In genomic region chr3:146159616-146160232, GRCh38 we compare ENCODE assay signal across 8 cellular contexts. TPM values are rescaled to one million over a fixed set of nuclear protein-coding genes. Genes with fewer than 3 reads are reported as not detected.
DNase-seq lines count a peak whose midpoint lies in the region; ATAC-seq and TF ChIP-seq lines count a peak whose summit lies in the region.

No MANE protein-coding gene starts in this region.

- peak overlapping the region; percentile 54 for H3K4me3 Mint-ChIP-seq in activated CD8-positive, alpha-beta memory T cell treated with anti-CD3 and anti-CD28 coated beads, Interleukin-2, amount 10 ng/mL, durations not matched to agents 7 days and 5 days
- no peak overlapping the region for H3K4me3 Mint-ChIP-seq in activated CD4-positive, alpha-beta T cell treated with anti-CD3 and anti-CD28 coated beads for 36 hours

- peaks cover 1 to 32% of the 10 kb centered on the region in 2 donors for H3K4me1 ChIP-seq in lung (ENCODE audit: control insufficient read depth in 2 of 2, insufficient read depth in 2 of 2, low read length in 2 of 2)
- peaks cover 0 to 75% (median 28%) of the 10 kb centered on the region in 4 donors for H3K4me1 ChIP-seq in tibial artery

- DNase-seq in activated CD8-positive, alpha-beta memory T cell treated with anti-CD3 and anti-CD28 coated beads, Interleukin-2, amount 10 ng/mL, durations not matched to agents 7 days and 5 days = no peak
- DNase-seq in activated CD8-positive, alpha-beta memory T cell treated with anti-CD3 and anti-CD28 coated beads for 24 hours = no peak
- DNase-seq in brain microvascular endothelial cell (no peak), lung (ENCODE audit: low spot score) (no peak), tibial artery (no peak)
- DNase-seq in activated CD4-positive, alpha-beta T cell treated with anti-CD3 and anti-CD28 coated beads for 36 hours = no peak

- H3K27ac ChIP-seq in brain microvascular endothelial cell (peak overlapping the region; percentile 80), lung (ENCODE audit: low read depth in 1 of 2, low read length in 1 of 2) (peak overlapping the region; percentile 97 to 99), tibial artery (peak overlapping the region; percentile 97)

- no peaks in the 10 kb centered on the region for H3K9me3 Mint-ChIP-seq in activated CD8-positive, alpha-beta memory T cell treated with anti-CD3 and anti-CD28 coated beads, Interleukin-2, amount 10 ng/mL, durations not matched to agents 7 days and 5 days (ENCODE audit: low read depth)
- H3K9me3 Mint-ChIP-seq in activated CD4-positive, alpha-beta T cell treated with anti-CD3 and anti-CD28 coated beads for 36 hours (ENCODE audit: low read depth) = no peaks in the 10 kb centered on the region

- in situ Hi-C loops in brain microvascular endothelial cell (cut with HindIII; ENCODE audit: low pct_ligation_motif_present, low sequenced_read_pairs) = no loop called here

- H3K4me3 ChIP-seq in brain microvascular endothelial cell (ENCODE audit: low read depth, low read length) (peak overlapping the region; percentile 95), lung (peak overlapping the region; percentile 79), tibial artery (peak overlapping the region; percentile 86 to 92)

- POLR2A ChIA-PET in activated CD4-positive, alpha-beta T cell treated with anti-CD3 and anti-CD28 coated beads for 36 hours (lab: Charles Lee) = no interaction called here

- TF ChIP-seq CTCF in brain microvascular endothelial cell (IDR thresholded peaks at IDR 0.05; ENCODE audit: low read depth, low read length, missing control alignments) (no peak), lung (IDR thresholded peaks at IDR 0.05; ENCODE audit: control extremely low read depth, extremely low read depth) (no peak), tibial artery (IDR thresholded peaks at IDR 0.05) (no peak)

- peaks cover 13% of the 10 kb centered on the region for H3K4me1 Mint-ChIP-seq in activated CD8-positive, alpha-beta memory T cell treated with anti-CD3 and anti-CD28 coated beads, Interleukin-2, amount 10 ng/mL, durations not matched to agents 7 days and 5 days
- H3K4me1 Mint-ChIP-seq in activated CD4-positive, alpha-beta T cell treated with anti-CD3 and anti-CD28 coated beads for 36 hours = peaks cover 15% of the 10 kb centered on the region

- WGBS in lung, 2 donors = 21 to 33% methylated on average over 5 of the region's 5 CpGs

- H3K9me3 ChIP-seq in lung (ENCODE audit: control insufficient read depth in 2 of 2, insufficient read depth in 1 of 2, low read length in 1 of 2) (no peaks in the 10 kb centered on the region), tibial artery (no peaks in the 10 kb centered on the region)

- H3K36me3 ChIP-seq in brain microvascular endothelial cell (replicated peaks) (no peaks in the 10 kb centered on the region), lung (ENCODE audit: control insufficient read depth in 2 of 2, insufficient read depth in 2 of 2, low read length in 2 of 2) (no peaks in the 10 kb centered on the region), tibial artery (no peaks in the 10 kb centered on the region)

- no peak overlapping the region for H3K27ac Mint-ChIP-seq in activated CD8-positive, alpha-beta memory T cell treated with anti-CD3 and anti-CD28 coated beads, Interleukin-2, amount 10 ng/mL, durations not matched to agents 7 days and 5 days
- H3K27ac Mint-ChIP-seq in activated CD4-positive, alpha-beta T cell treated with anti-CD3 and anti-CD28 coated beads for 36 hours = no peak overlapping the region

- H3K27me3 ChIP-seq in brain microvascular endothelial cell (replicated peaks) (no peaks in the 10 kb centered on the region), lung (ENCODE audit: control insufficient read depth, insufficient read depth) (no peaks in the 10 kb centered on the region), tibial artery (no peaks in the 10 kb centered on the region)

- intact Hi-C loops in tibial artery (cut with DNase I; ENCODE audit: low total_unique reads) = no loop called here
- intact Hi-C loops in activated CD4-positive, alpha-beta T cell treated with anti-CD3 and anti-CD28 coated beads for 36 hours (cut with DNase I, micrococcal nuclease) = no loop called here

- no peaks in the 10 kb centered on the region for H3K36me3 Mint-ChIP-seq in activated CD8-positive, alpha-beta memory T cell treated with anti-CD3 and anti-CD28 coated beads, Interleukin-2, amount 10 ng/mL, durations not matched to agents 7 days and 5 days
- no peaks in the 10 kb centered on the region for H3K36me3 Mint-ChIP-seq in activated CD4-positive, alpha-beta T cell treated with anti-CD3 and anti-CD28 coated beads for 36 hours (ENCODE audit: low read depth)

- CTCF ChIA-PET in activated CD8-positive, alpha-beta memory T cell treated with anti-CD3 and anti-CD28 coated beads, Interleukin-2, amount 10 ng/mL, durations not matched to agents 7 days and 5 days (lab: Charles Lee) = no interaction called here
- CTCF ChIA-PET in activated CD4-positive, alpha-beta T cell treated with anti-CD3 and anti-CD28 coated beads for 36 hours (lab: Charles Lee) = interaction anchor here (0.7 to 1.0 kb wide), 2 partner anchors 11 to 12 kb away, joined by 3 read pairs; no protein-coding TSS in a partner anchor

- H3K27me3 Mint-ChIP-seq in activated CD8-positive, alpha-beta memory T cell treated with anti-CD3 and anti-CD28 coated beads, Interleukin-2, amount 10 ng/mL, durations not matched to agents 7 days and 5 days = peaks cover 54% of the 10 kb centered on the region
- peaks cover 42% of the 10 kb centered on the region for H3K27me3 Mint-ChIP-seq in activated CD4-positive, alpha-beta T cell treated with anti-CD3 and anti-CD28 coated beads for 36 hours

- no peak for ATAC-seq in activated CD8-positive, alpha-beta memory T cell treated with anti-CD3 and anti-CD28 coated beads, Interleukin-2, amount 10 ng/mL, durations not matched to agents 7 days and 5 days
- ATAC-seq in lung (ENCODE audit: insufficient read depth, low FRiP score) = no peak
- ATAC-seq in HG03108 (IDR thresholded peaks at IDR 0.05; ENCODE audit: unreplicated experiment) = no peak
- no peak for ATAC-seq in GM21423 (IDR thresholded peaks at IDR 0.05; ENCODE audit: unreplicated experiment)
- no peak for ATAC-seq in activated CD4-positive, alpha-beta T cell treated with anti-CD3 and anti-CD28 coated beads for 36 hours

RNA-seq across cellular contexts. Expression of gene PLOD2, which starts 1.3 kb away (rescaled TPM):
- 1 to 10 TPM in 1 of 2 experiments, under 1 TPM in 1; 0.20 to 1.2 TPM for total RNA-seq in activated CD8-positive, alpha-beta memory T cell treated with anti-CD3 and anti-CD28 coated beads, Interleukin-2, amount 10 ng/mL, durations not matched to agents 7 days and 5 days
- 10 to 100 TPM; 24.7 to 73.9 TPM for total RNA-seq in lung
- polyA plus RNA-seq in lung = 10 to 100 TPM; 17.8 to 20.7 TPM
- 1 to 10 TPM; 1.1 to 1.3 TPM for total RNA-seq in activated CD4-positive, alpha-beta T cell treated with anti-CD3 and anti-CD28 coated beads for 36 hours

Comparison
In these comparisons a context has a peak if more than half of its experiments do, and no peak if none do; other contexts are left out.
1. RNA of gene PLOD2, which starts 1.3 kb away (total RNA-seq): 24.7 to 73.9 TPM in lung; 1.1 to 1.3 TPM in activated CD4-positive, alpha-beta T cell treated with anti-CD3 and anti-CD28 coated beads for 36 hours and 0.20 to 1.2 TPM in activated CD8-positive, alpha-beta memory T cell treated with anti-CD3 and anti-CD28 coated beads, Interleukin-2, amount 10 ng/mL, durations not matched to agents 7 days and 5 days; every median in the first group is over 10 times any median in the second.
2. Peak in every context shown above with its lines, with median percentiles within 50 percentile points of each other: H3K27ac ChIP-seq and H3K4me3 ChIP-seq.